ENCODE assay signal across 12 cellular contexts in the genomic region with DNA sequence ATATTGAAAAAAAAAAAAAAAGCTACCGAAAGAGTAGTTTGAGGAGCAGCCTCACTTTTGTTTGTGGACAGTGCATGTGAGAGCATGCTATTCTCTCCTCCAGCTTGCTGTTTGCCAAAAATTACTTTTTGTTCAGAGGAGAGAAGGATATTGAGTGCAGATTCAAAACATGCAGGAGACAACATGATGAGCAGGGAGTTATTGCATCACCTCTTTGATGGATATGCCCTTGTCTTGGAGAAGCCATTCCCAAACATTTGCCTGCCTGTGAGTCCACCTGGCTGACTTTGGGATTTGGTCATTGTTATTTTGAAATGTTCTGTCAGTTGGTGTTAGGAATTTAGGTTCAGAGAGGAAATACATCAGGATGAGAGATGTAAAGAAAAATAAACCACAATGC. TPM values are rescaled to one million over a fixed set of nuclear protein-coding genes. Genes with fewer than 3 reads are reported as not detected.
DNase-seq lines count a peak whose midpoint lies in the region; ATAC-seq and TF ChIP-seq lines count a peak whose summit lies in the region.
"Had no signal": no experiment of that assay in that cellular context is flagged by ENCODE, and none has a peak within 500 bp of the region (broad histone marks: within the 10 kb centered on the region; RNA-seq: fewer than 3 reads in every experiment).

No MANE protein-coding gene starts in this region.

- no peak overlapping the region for H3K27ac Mint-ChIP-seq in T-helper 1 cell treated with Interleukin-12 subunit alpha and Interleukin-12 subunit beta and Interleukin-4 antibody, amounts not matched to agents 30 μg/mL and 1 μg/mL, for 36 hours
- H3K27ac Mint-ChIP-seq in HFFc6 (peak overlapping the region; percentile 81), brain (no peak overlapping the region)
- H3K27ac Mint-ChIP-seq: nephron progenitor cell had no signal

- H3K36me3 Mint-ChIP-seq in T-helper 1 cell treated with Interleukin-12 subunit alpha and Interleukin-12 subunit beta and Interleukin-4 antibody, amounts not matched to agents 30 μg/mL and 1 μg/mL, for 36 hours (ENCODE audit: low read depth), result peaks cover 30% of the 10 kb centered on the region
- H3K36me3 Mint-ChIP-seq in HFFc6 (ENCODE audit: low read depth) (peaks cover 65% of the 10 kb centered on the region), brain (peaks cover 8% of the 10 kb centered on the region)

- H3K9me3 Mint-ChIP-seq in T-helper 1 cell treated with Interleukin-12 subunit alpha and Interleukin-12 subunit beta and Interleukin-4 antibody, amounts not matched to agents 30 μg/mL and 1 μg/mL, for 36 hours, result peaks cover 7% of the 10 kb centered on the region
- H3K9me3 Mint-ChIP-seq in HFFc6 (no peaks in the 10 kb centered on the region; the same call in 1 of the 2 replicates), brain (peaks cover 0 to 3% (median 0%) of the 10 kb centered on the region in 5 experiments)

- H3K4me1 Mint-ChIP-seq in T-helper 1 cell treated with Interleukin-12 subunit alpha and Interleukin-12 subunit beta and Interleukin-4 antibody, amounts not matched to agents 30 μg/mL and 1 μg/mL, for 36 hours (ENCODE audit: low read depth), result peaks cover 70% of the 10 kb centered on the region
- H3K4me1 Mint-ChIP-seq in HFFc6 (ENCODE audit: low read depth) (peaks cover 85% of the 10 kb centered on the region), brain (peaks cover 49% of the 10 kb centered on the region)

- ATAC-seq in sciatic nerve (peak; percentile 44), HG03097 (IDR thresholded peaks at IDR 0.05; ENCODE audit: low FRiP score, unreplicated experiment) (no peak)
- ATAC-seq in activated CD4-positive, CD25-positive, alpha-beta regulatory T cell treated with anti-CD3 and anti-CD28 coated beads, Interleukin-2, amount 50 U/mL, for 24 hours, result no peak

- H3K4me3 Mint-ChIP-seq in T-helper 1 cell treated with Interleukin-12 subunit alpha and Interleukin-12 subunit beta and Interleukin-4 antibody, amounts not matched to agents 30 μg/mL and 1 μg/mL, for 36 hours, result peak overlapping the region; percentile 91
- H3K4me3 Mint-ChIP-seq in HFFc6 (peak overlapping the region; percentile 97), brain (peak overlapping the region in 4 of 5 experiments; percentile 28 to 68 (median 52))
- H3K4me3 Mint-ChIP-seq: nephron progenitor cell had no signal

- H3K27me3 Mint-ChIP-seq in T-helper 1 cell treated with Interleukin-12 subunit alpha and Interleukin-12 subunit beta and Interleukin-4 antibody, amounts not matched to agents 30 μg/mL and 1 μg/mL, for 36 hours (ENCODE audit: low read depth), result no peaks in the 10 kb centered on the region
- peaks cover 2% of the 10 kb centered on the region; the same call in 1 of the 2 replicates for H3K27me3 Mint-ChIP-seq in HFFc6 (ENCODE audit: insufficient read depth)
- H3K27me3 Mint-ChIP-seq in brain, result peaks cover 8% of the 10 kb centered on the region

- DNase-seq in T-helper 1 cell (no peak), HFFc6 (no peak), sciatic nerve (ENCODE audit: low spot score) (no peak), GM19238 (ENCODE audit: insufficient read length, low spot score) (no peak)
- DNase-seq: amygdala, KG1, nephron progenitor cell, transverse colon had no signal

- TF ChIP-seq CTCF in HFFc6 (IDR thresholded peaks at IDR 0.05) (no peak), brain (conservative IDR thresholded peaks at IDR 0.05) (no peak)

- intact Hi-C loops in sciatic nerve (cut with DNase I), result no loop called here

RNA-seq across cellular contexts. Expression of a gene that starts 2.4 kb away (rescaled TPM):
- 1,000 to 10,000 TPM; 1,007 to 1,412 (median 1,300) TPM for total RNA-seq in HFFc6 (2021; fragmentation: NEBNext Ultra II Directional; extraction: Animal tissue kit (Norgen Biotek cat#: 25700))
- polyA plus RNA-seq in brain (ENCODE audit: insufficient read depth, low read depth, low replicate concordance), result 28.6 TPM
- 35.7 TPM for total RNA-seq in sciatic nerve

Comparison
In these comparisons a context has a peak if more than half of its experiments do, and no peak if none do; other contexts are left out.
1. RNA of a gene that starts 2.4 kb away (total RNA-seq): 1,007 to 1,412 TPM in HFFc6; 35.7 TPM in sciatic nerve (single experiment); every median in the first group is over 10 times any median in the second.
2. Peak in every context shown above with its lines, with median percentiles within 50 percentile points of each other: H3K4me3 Mint-ChIP-seq.